In genomic region chr1:78797108-78797781, GRCh38 we compare ENCODE assay signal across 1 cellular context.
TF ChIP-seq lines count a peak whose summit lies in the region.

No MANE protein-coding gene starts in this region.

TF ChIP-seq in H1, 55 proteins besides CTCF, POLR2A, EP300 and RAD21 (continued from another document):
- TF ChIP-seq NANOG (IDR thresholded peaks at IDR 0.05; ENCODE audit: insufficient read depth, low read depth, low read length, poor library complexity, severe bottlenecking) (peak; percentile 88), POLR2AphosphoS5 (IDR thresholded peaks at IDR 0.05; ENCODE audit: low read depth, low read length) (no peak)
